ENCODE assay signal across 16 cellular contexts in the genomic region with DNA sequence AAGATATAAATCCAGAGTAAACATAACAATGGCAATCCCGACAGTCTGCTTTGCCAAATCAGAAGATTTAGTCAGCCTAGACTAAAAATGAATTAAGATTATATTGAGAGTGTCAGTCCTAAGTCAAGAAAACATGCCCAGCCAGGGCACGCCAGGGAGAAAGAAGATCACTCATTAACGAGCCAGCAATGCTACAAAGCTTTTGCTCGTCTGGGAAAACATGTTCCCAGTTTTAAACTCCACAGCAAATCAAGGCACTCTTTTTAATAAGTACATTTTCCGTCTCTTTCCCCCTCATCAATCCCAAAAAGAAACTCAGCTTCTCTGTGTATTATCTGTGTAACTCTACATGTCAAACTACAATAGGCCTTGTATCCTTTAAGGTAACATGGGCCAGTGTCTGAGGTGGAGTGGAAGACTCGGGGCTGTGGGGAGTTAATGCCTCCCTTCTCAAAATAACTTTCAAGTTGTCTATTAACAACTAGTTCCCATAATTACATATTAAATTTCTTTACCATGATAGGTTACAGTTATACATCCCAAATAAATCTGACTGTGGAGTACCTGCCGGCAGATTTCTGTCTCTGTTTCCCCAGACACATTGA. TPM values are rescaled to one million over a fixed set of nuclear protein-coding genes. Genes with fewer than 3 reads are reported as not detected.
DNase-seq lines count a peak whose midpoint lies in the region; ATAC-seq, FAIRE-seq and TF ChIP-seq lines count a peak whose summit lies in the region.
"Had no signal": no experiment of that assay in that cellular context is flagged by ENCODE, and none has a peak within 500 bp of the region (broad histone marks: within the 10 kb centered on the region; RNA-seq: fewer than 3 reads in every experiment).

No MANE protein-coding gene starts in this region.

- H3K9me3 ChIP-seq in BLaER1 treated with 17β-estradiol and CSF1 and Interleukin-3, amounts not matched to agents 10 nM and 100 nM (replicated peaks in 1 of 11), result no peaks in the 10 kb centered on the region
- no peaks in the 10 kb centered on the region for H3K9me3 ChIP-seq in SK-N-MC (ENCODE audit: low read depth, low read length)
- no peaks in the 10 kb centered on the region for H3K9me3 ChIP-seq in hepatocyte (ENCODE audit: low read depth)
- H3K9me3 ChIP-seq: BE2C had no signal

- peaks cover 14 to 22% (median 17%) of the 10 kb centered on the region in 10 experiments for H3K4me1 ChIP-seq in BLaER1 treated with 17β-estradiol and CSF1 and Interleukin-3, amounts not matched to agents 10 nM and 100 nM
- H3K4me1 ChIP-seq in hepatocyte (ENCODE audit: insufficient read depth), result peaks cover 36% of the 10 kb centered on the region

- no peaks in the 10 kb centered on the region for H3K27me3 ChIP-seq in BLaER1 treated with 17β-estradiol and CSF1 and Interleukin-3, amounts not matched to agents 10 nM and 100 nM
- no peaks in the 10 kb centered on the region for H3K27me3 ChIP-seq in hepatocyte
- H3K27me3 ChIP-seq: BE2C had no signal

- no peaks in the 10 kb centered on the region for H3K36me3 ChIP-seq in BLaER1 treated with 17β-estradiol and CSF1 and Interleukin-3, amounts not matched to agents 10 nM and 100 nM
- H3K36me3 ChIP-seq in SK-N-MC (ENCODE audit: insufficient read depth, low read length) (no peaks in the 10 kb centered on the region), hepatocyte (replicated peaks; ENCODE audit: insufficient read depth, low read depth) (no peaks in the 10 kb centered on the region)
- H3K36me3 ChIP-seq: BE2C had no signal

- no peak overlapping the region for H3K4me3 ChIP-seq in BLaER1 treated with 17β-estradiol and CSF1 and Interleukin-3, amounts not matched to agents 10 nM and 100 nM
- peak overlapping the region; percentile 74 for H3K4me3 ChIP-seq in SK-N-MC
- H3K4me3 ChIP-seq in hepatocyte, result no peak overlapping the region

- H3K9me3 Mint-ChIP-seq in progenitor cell of endocrine pancreas (ENCODE audit: low read depth), result peaks cover 6% of the 10 kb centered on the region
- H3K9me3 Mint-ChIP-seq in stimulated activated naive B cell treated with anti-CD40 and anti-IgM and Interleukin-4, amounts not matched to agents 10 μg/mL and 1 μg/mL and 100 μg/mL, for 72 hours, result peaks cover 5 to 10% of the 10 kb centered on the region in 2 donors
- H3K9me3 Mint-ChIP-seq: endodermal cell had no signal

- peak overlapping the region; percentile 49 for H3K27ac Mint-ChIP-seq in progenitor cell of endocrine pancreas
- no peak overlapping the region for H3K27ac Mint-ChIP-seq in stimulated activated naive B cell treated with anti-CD40 and anti-IgM and Interleukin-4, amounts not matched to agents 10 μg/mL and 1 μg/mL and 100 μg/mL, for 72 hours
- H3K27ac Mint-ChIP-seq: endodermal cell; naive thymus-derived CD4-positive, alpha-beta T cell had no signal

- H2AFZ ChIP-seq in hepatocyte, result no peak overlapping the region

- H3K9me2 ChIP-seq in hepatocyte (replicated peaks; ENCODE audit: insufficient read depth), result no peaks in the 10 kb centered on the region

- no peak overlapping the region for H3K4me3 Mint-ChIP-seq in progenitor cell of endocrine pancreas (ENCODE audit: low read depth)
- no peak overlapping the region for H3K4me3 Mint-ChIP-seq in stimulated activated naive B cell treated with anti-CD40 and anti-IgM and Interleukin-4, amounts not matched to agents 10 μg/mL and 1 μg/mL and 100 μg/mL, for 72 hours
- H3K4me3 Mint-ChIP-seq: endodermal cell; naive thymus-derived CD4-positive, alpha-beta T cell had no signal

- no peaks in the 10 kb centered on the region for H4K20me1 ChIP-seq in BLaER1 treated with 17β-estradiol and CSF1 and Interleukin-3, amounts not matched to agents 10 nM and 100 nM
- peaks cover 9% of the 10 kb centered on the region for H4K20me1 ChIP-seq in hepatocyte (ENCODE audit: insufficient read depth, poor library complexity, severe bottlenecking)

- ATAC-seq in stimulated activated naive B cell treated with anti-CD40 and anti-IgM and Interleukin-4, amounts not matched to agents 10 μg/mL and 1 μg/mL and 100 μg/mL, for 72 hours (replicated peaks), result no peak
- ATAC-seq: naive thymus-derived CD4-positive, alpha-beta T cell had no signal

- DNase-seq in SK-N-MC (ENCODE audit: low read depth, low spot score) (no peak), hepatocyte (ENCODE audit: low spot score) (no peak), progenitor cell of endocrine pancreas (ENCODE audit: low spot score, unreplicated experiment) (no peak), NCI-H345 (lab: John Stamatoyannopoulos, UW) (no peak), NCI-H128 (lab: John Stamatoyannopoulos, UW; ENCODE audit: unreplicated experiment) (no peak), HTR-8/SVneo (ENCODE audit: insufficient read length, low spot score) (no peak)
- no peak for DNase-seq in stimulated activated naive B cell treated with anti-CD40 and anti-IgM and Interleukin-4, amounts not matched to agents 10 μg/mL and 1 μg/mL and 100 μg/mL, for 72 hours
- DNase-seq: activated CD8-positive, alpha-beta memory T cell treated with anti-CD3 and anti-CD28 coated beads, Interleukin-2, amount 50 U/mL, for 48 hours; amniotic stem cell; BE2C; endodermal cell; naive thymus-derived CD4-positive, alpha-beta T cell; stimulated activated CD4-positive, alpha-beta T cell treated with anti-CD3 and anti-CD28 coated beads, Interleukin-15, amount 100 ng/mL, for 24 hours had no signal

- H3K27me3 Mint-ChIP-seq in progenitor cell of endocrine pancreas, result no peaks in the 10 kb centered on the region
- H3K27me3 Mint-ChIP-seq in stimulated activated naive B cell treated with anti-CD40 and anti-IgM and Interleukin-4, amounts not matched to agents 10 μg/mL and 1 μg/mL and 100 μg/mL, for 72 hours, result peaks cover 4 to 27% of the 10 kb centered on the region in 2 donors

- no peak overlapping the region for H3K9ac ChIP-seq in BLaER1 treated with 17β-estradiol and CSF1 and Interleukin-3, amounts not matched to agents 10 nM and 100 nM
- peak overlapping the region; percentile 47 for H3K9ac ChIP-seq in SK-N-MC (ENCODE audit: insufficient read length)

- no peak for FAIRE-seq in HTR-8/SVneo (lab: Jason Lieb, UNC)
- FAIRE-seq: TTC549 had no signal

- H3K36me3 Mint-ChIP-seq in progenitor cell of endocrine pancreas (ENCODE audit: insufficient read depth), result peaks cover 5% of the 10 kb centered on the region
- H3K36me3 Mint-ChIP-seq in stimulated activated naive B cell treated with anti-CD40 and anti-IgM and Interleukin-4, amounts not matched to agents 10 μg/mL and 1 μg/mL and 100 μg/mL, for 72 hours, result no peaks in the 10 kb centered on the region
- H3K36me3 Mint-ChIP-seq: naive thymus-derived CD4-positive, alpha-beta T cell had no signal

- H3K4me2 ChIP-seq in BLaER1 treated with 17β-estradiol and CSF1 and Interleukin-3, amounts not matched to agents 10 nM and 100 nM, result peak overlapping the region; percentile 45 to 79 (median 53); a peak in 21 of 22 replicates
- peak overlapping the region; percentile 55 for H3K4me2 ChIP-seq in hepatocyte

- no peak overlapping the region for H3K27ac ChIP-seq in BLaER1 treated with 17β-estradiol and CSF1 and Interleukin-3, amounts not matched to agents 10 nM and 100 nM
- peak overlapping the region; percentile 86 for H3K27ac ChIP-seq in SK-N-MC
- H3K27ac ChIP-seq in hepatocyte, result peak overlapping the region; percentile 21
- H3K27ac ChIP-seq: RWPE1 had no signal

- no peak for TF ChIP-seq CTCF in hepatocyte (IDR thresholded peaks at IDR 0.05; ENCODE audit: poor library complexity)
- no peak for TF ChIP-seq CTCF in progenitor cell of endocrine pancreas (IDR thresholded peaks at IDR 0.05; ENCODE audit: unreplicated experiment)

- WGBS in hepatocyte (ENCODE audit: low lambda C conversion rate, missing lambda C conversion rate), result 49% methylated on average over 7 of the region's 7 CpGs

- H3K4me1 Mint-ChIP-seq in progenitor cell of endocrine pancreas (ENCODE audit: low read depth), result peaks cover 35% of the 10 kb centered on the region
- H3K4me1 Mint-ChIP-seq in stimulated activated naive B cell treated with anti-CD40 and anti-IgM and Interleukin-4, amounts not matched to agents 10 μg/mL and 1 μg/mL and 100 μg/mL, for 72 hours, result no peaks in the 10 kb centered on the region

- H3K79me2 ChIP-seq in hepatocyte, result peaks cover 48% of the 10 kb centered on the region

RNA-seq across cellular contexts. Expression of gene NFIB, which starts 40.9 kb away (rescaled TPM):
- total RNA-seq in hepatocyte (22.8 and 27.3 TPM in 2 replicates), progenitor cell of endocrine pancreas (15.3 and 15.5 TPM in 2 replicates)
- polyA plus RNA-seq in hepatocyte, result 13.4 and 15.2 TPM in 2 replicates
- polyA plus RNA-seq: naive thymus-derived CD4-positive, alpha-beta T cell had no signal

Comparison
In these comparisons a context has a peak if more than half of its experiments do, and no peak if none do; other contexts are left out.
1. H3K27ac ChIP-seq: peak in SK-N-MC (single experiment) and hepatocyte (single experiment); none in BLaER1 treated with 17β-estradiol and CSF1 and Interleukin-3, amounts not matched to agents 10 nM and 100 nM (0 of 11).